ENCODE assay signal across 17 cellular contexts in genomic region chr12:121293603-121294002, GRCh38.
"Had no signal": no experiment of that assay in that cellular context is flagged by ENCODE, and none has a peak within 500 bp of the region (broad histone marks: within the 10 kb centered on the region; RNA-seq: fewer than 3 reads in every experiment).

No MANE protein-coding gene starts in this region.

- H3K9me3 ChIP-seq: breast epithelium, esophagus squamous epithelium, sigmoid colon, suprapubic skin, upper lobe of left lung had no signal

- DNase-seq: activated CD4-positive, alpha-beta T cell treated with anti-CD3 and anti-CD28 coated beads, Interleukin-2, amount 50 U/mL, for 4 hours; activated effector memory CD4-positive, alpha-beta T cell treated with anti-CD3 and anti-CD28 coated beads, Interleukin-2, amount 50 U/mL, for 16 hours; activated naive CD8-positive, alpha-beta T cell treated with anti-CD3 and anti-CD28 coated beads for 36 hours; activated T-cell treated with anti-CD3 and anti-CD28 coated beads, Interleukin-2, amount 50 U/mL, for 4 hours; esophagus squamous epithelium; foreskin fibroblast; left colon; naive thymus-derived CD8-positive, alpha-beta T cell; sigmoid colon; stimulated activated CD4-positive, alpha-beta T cell treated with anti-CD3 and anti-CD28 coated beads, Interleukin-12 subunit alpha, Interleukin-12 subunit beta, amount 100 ng/mL, for 4 hours; stimulated activated CD4-positive, alpha-beta T cell treated with anti-CD3 and anti-CD28 coated beads, Interleukin-4, amount 100 ng/mL, for 1 hour; stimulated activated CD8-positive, alpha-beta memory T cell treated with anti-CD3 and anti-CD28 coated beads, Interleukin-4, amount 100 ng/mL, for 48 hours; stimulated activated naive CD8-positive, alpha-beta T cell treated with anti-CD3 and anti-CD28 coated beads, Interleukin-15, Interleukin-2, amounts not matched to agents 100 U/mL and 50 U/mL, for 24 hours had no signal

- H3K27me3 ChIP-seq: breast epithelium, esophagus squamous epithelium, sigmoid colon, suprapubic skin, upper lobe of left lung had no signal

- H3K36me3 ChIP-seq: breast epithelium, suprapubic skin had no signal

- ATAC-seq: activated T-cell treated with anti-CD3 and anti-CD28 coated beads, Interleukin-2, amount 50 U/mL, for 4 hours; left colon; naive thymus-derived CD8-positive, alpha-beta T cell; stimulated activated naive CD8-positive, alpha-beta T cell treated with anti-CD3 and anti-CD28 coated beads, Interleukin-15, Interleukin-2, amounts not matched to agents 100 U/mL and 50 U/mL, for 24 hours had no signal

- H3K27ac ChIP-seq: breast epithelium, esophagus squamous epithelium, sigmoid colon, suprapubic skin had no signal

- H3K4me3 ChIP-seq: breast epithelium, esophagus squamous epithelium, lung, sigmoid colon, suprapubic skin, upper lobe of left lung had no signal
